Comparison of ENCODE assay signal across 10 cellular contexts in the genomic region with DNA sequence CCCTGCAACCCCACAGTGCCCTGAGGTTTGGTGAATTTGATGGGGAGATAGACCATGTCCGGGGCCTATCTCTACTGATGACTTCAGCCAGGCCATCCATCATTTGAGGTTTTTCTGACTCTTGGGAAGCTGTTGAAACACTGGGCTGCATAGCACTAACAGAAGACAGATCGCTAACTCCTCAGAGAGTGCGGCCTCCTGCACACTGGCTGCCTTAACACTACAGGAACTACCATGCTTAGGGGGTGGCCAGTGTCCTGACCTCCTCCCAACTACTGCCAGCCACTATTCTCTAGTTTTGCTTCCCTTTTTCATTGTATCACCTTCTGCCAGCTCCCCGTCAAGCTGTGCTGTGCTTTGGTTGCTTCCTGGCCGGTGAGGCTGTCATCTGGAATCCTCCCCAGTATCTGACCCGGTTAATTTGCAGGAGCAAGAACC. TPM values are rescaled to one million over a fixed set of nuclear protein-coding genes. Genes with fewer than 3 reads are reported as not detected.
DNase-seq lines count a peak whose midpoint lies in the region; ATAC-seq and TF ChIP-seq lines count a peak whose summit lies in the region.
"Had no signal": no experiment of that assay in that cellular context is flagged by ENCODE, and none has a peak within 500 bp of the region (broad histone marks: within the 10 kb centered on the region; RNA-seq: fewer than 3 reads in every experiment).

No MANE protein-coding gene starts in this region.

- no peaks in the 10 kb centered on the region for H3K9me3 Mint-ChIP-seq in progenitor cell of endocrine pancreas (ENCODE audit: low read depth)

- peaks cover 12% of the 10 kb centered on the region for H3K36me3 Mint-ChIP-seq in progenitor cell of endocrine pancreas (ENCODE audit: insufficient read depth)

- peak; percentile 21 for DNase-seq in germinal center (ENCODE audit: low spot score)
- DNase-seq in progenitor cell of endocrine pancreas (ENCODE audit: low spot score, unreplicated experiment), result no peak
- no peak for DNase-seq in activated gamma-delta T cell (lab: John Stamatoyannopoulos, UW)
- DNase-seq in stimulated activated naive CD4-positive, alpha-beta T cell (lab: John Stamatoyannopoulos, UW), result no peak
- DNase-seq in cortex of kidney (lab: John Stamatoyannopoulos, UW), result no peak
- DNase-seq: activated CD4-positive, alpha-beta T cell treated with anti-CD3 and anti-CD28 coated beads, Interleukin-2, amount 50 U/mL, for 4 hours; NCI-H1105 had no signal

- peak overlapping the region; percentile 71 for H3K27ac Mint-ChIP-seq in progenitor cell of endocrine pancreas

- peaks cover 24% of the 10 kb centered on the region for H3K4me1 Mint-ChIP-seq in progenitor cell of endocrine pancreas (ENCODE audit: low read depth)

- no peak overlapping the region for H3K4me3 Mint-ChIP-seq in progenitor cell of endocrine pancreas (ENCODE audit: low read depth)

- peak; percentile 60 for ATAC-seq in GM18511 (IDR thresholded peaks at IDR 0.05; ENCODE audit: unreplicated experiment)
- ATAC-seq in SK-N-SH treated with all-trans-retinoic acid at 6 μM for 48 hours, result peak; percentile 69
- ATAC-seq in GM19397 (IDR thresholded peaks at IDR 0.05; ENCODE audit: unreplicated experiment), result no peak

- no peaks in the 10 kb centered on the region for H3K27me3 Mint-ChIP-seq in progenitor cell of endocrine pancreas

- no peak for TF ChIP-seq CTCF in progenitor cell of endocrine pancreas (IDR thresholded peaks at IDR 0.05; ENCODE audit: unreplicated experiment)

TF ChIP-seq in SK-N-SH treated with all-trans-retinoic acid at 6 μM for 48 hours, 23 proteins besides CTCF, POLR2A, EP300 and RAD21:
- TF ChIP-seq OSR1 (CRISPR knock-in tag; IDR thresholded peaks at IDR 0.05) (no peak), RARB (CRISPR knock-in tag; IDR thresholded peaks at IDR 0.05) (no peak)
- TF ChIP-seq, protein P1, sequence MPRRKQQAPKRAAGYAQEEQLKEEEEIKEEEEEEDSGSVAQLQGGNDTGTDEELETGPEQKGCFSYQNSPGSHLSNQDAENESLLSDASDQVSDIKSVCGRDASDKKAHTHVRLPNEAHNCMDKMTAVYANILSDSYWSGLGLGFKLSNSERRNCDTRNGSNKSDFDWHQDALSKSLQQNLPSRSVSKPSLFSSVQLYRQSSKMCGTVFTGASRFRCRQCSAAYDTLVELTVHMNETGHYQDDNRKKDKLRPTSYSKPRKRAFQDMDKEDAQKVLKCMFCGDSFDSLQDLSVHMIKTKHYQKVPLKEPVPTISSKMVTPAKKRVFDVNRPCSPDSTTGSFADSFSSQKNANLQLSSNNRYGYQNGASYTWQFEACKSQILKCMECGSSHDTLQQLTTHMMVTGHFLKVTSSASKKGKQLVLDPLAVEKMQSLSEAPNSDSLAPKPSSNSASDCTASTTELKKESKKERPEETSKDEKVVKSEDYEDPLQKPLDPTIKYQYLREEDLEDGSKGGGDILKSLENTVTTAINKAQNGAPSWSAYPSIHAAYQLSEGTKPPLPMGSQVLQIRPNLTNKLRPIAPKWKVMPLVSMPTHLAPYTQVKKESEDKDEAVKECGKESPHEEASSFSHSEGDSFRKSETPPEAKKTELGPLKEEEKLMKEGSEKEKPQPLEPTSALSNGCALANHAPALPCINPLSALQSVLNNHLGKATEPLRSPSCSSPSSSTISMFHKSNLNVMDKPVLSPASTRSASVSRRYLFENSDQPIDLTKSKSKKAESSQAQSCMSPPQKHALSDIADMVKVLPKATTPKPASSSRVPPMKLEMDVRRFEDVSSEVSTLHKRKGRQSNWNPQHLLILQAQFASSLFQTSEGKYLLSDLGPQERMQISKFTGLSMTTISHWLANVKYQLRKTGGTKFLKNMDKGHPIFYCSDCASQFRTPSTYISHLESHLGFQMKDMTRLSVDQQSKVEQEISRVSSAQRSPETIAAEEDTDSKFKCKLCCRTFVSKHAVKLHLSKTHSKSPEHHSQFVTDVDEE (CRISPR knock-in tag; IDR thresholded peaks at IDR 0.05), result 0 out of 2 replicates have a peak, but pooled peaks have one; percentile 43
- TF ChIP-seq, protein P2, sequence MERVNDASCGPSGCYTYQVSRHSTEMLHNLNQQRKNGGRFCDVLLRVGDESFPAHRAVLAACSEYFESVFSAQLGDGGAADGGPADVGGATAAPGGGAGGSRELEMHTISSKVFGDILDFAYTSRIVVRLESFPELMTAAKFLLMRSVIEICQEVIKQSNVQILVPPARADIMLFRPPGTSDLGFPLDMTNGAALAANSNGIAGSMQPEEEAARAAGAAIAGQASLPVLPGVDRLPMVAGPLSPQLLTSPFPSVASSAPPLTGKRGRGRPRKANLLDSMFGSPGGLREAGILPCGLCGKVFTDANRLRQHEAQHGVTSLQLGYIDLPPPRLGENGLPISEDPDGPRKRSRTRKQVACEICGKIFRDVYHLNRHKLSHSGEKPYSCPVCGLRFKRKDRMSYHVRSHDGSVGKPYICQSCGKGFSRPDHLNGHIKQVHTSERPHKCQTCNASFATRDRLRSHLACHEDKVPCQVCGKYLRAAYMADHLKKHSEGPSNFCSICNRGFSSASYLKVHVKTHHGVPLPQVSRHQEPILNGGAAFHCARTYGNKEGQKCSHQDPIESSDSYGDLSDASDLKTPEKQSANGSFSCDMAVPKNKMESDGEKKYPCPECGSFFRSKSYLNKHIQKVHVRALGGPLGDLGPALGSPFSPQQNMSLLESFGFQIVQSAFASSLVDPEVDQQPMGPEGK (CRISPR knock-in tag; IDR thresholded peaks at IDR 0.05; ENCODE audit: borderline replicate concordance), result no peak

RNA-seq across cellular contexts. Expression of a gene that starts 57.1 kb away (rescaled TPM):
- 23.4 and 24.9 TPM in 2 replicates for total RNA-seq in progenitor cell of endocrine pancreas
